ENCODE assay signal across 12 cellular contexts in genomic region chr1:50981741-50982140, GRCh38. TPM values are rescaled to one million over a fixed set of nuclear protein-coding genes. Genes with fewer than 3 reads are reported as not detected.
A peak's percentile ranks its signal among the peaks of the same experiment; 100 is the strongest.
DNase-seq lines count a peak whose midpoint lies in the region; ATAC-seq, FAIRE-seq and TF ChIP-seq lines count a peak whose summit lies in the region.
"Had no signal": no experiment of that assay in that cellular context is flagged by ENCODE, and none has a peak within 500 bp of the region (broad histone marks: within the 10 kb centered on the region; RNA-seq: fewer than 3 reads in every experiment).

No MANE protein-coding gene starts in this region.

- H3K36me3 Mint-ChIP-seq in activated T-helper 2 cell treated with anti-CD3 and anti-CD28 coated beads, Interferon-gamma antibody, Interleukin-2, Interleukin-4, amounts not matched to agents 10 μg/mL and 5 μg/mL and 100 μg/mL, durations not matched to agents 14 hours and 24 hours and 36 hours (ENCODE audit: low read depth), result peaks cover 2% of the 10 kb centered on the region
- no peaks in the 10 kb centered on the region for H3K36me3 Mint-ChIP-seq in activated T-cell treated with anti-CD3 and anti-CD28 coated beads, Interleukin-2, amount 50 U/mL, for 24 hours (ENCODE audit: low read depth)
- H3K36me3 Mint-ChIP-seq: brain had no signal

- peak overlapping the region; percentile 56 for H3K4me2 ChIP-seq in SK-N-SH

- peak overlapping the region; percentile 98; the same call in 1 of the 2 replicates for H3K9ac ChIP-seq in SK-N-SH

- H4K20me1 ChIP-seq in SK-N-SH (ENCODE audit: insufficient read depth), result no peaks in the 10 kb centered on the region

- CTCF ChIA-PET in SK-N-SH (lab: Yijun Ruan, JAX), result no interaction called here

- peaks cover 13% of the 10 kb centered on the region for H3F3A ChIP-seq in SK-N-SH (replicated peaks; ENCODE audit: insufficient read depth)

- H3K4me1 Mint-ChIP-seq in activated T-helper 2 cell treated with anti-CD3 and anti-CD28 coated beads, Interferon-gamma antibody, Interleukin-2, Interleukin-4, amounts not matched to agents 10 μg/mL and 5 μg/mL and 100 μg/mL, durations not matched to agents 14 hours and 24 hours and 36 hours (ENCODE audit: low read depth), result peaks cover 12% of the 10 kb centered on the region
- peaks cover 14% of the 10 kb centered on the region for H3K4me1 Mint-ChIP-seq in activated T-cell treated with anti-CD3 and anti-CD28 coated beads, Interleukin-2, amount 50 U/mL, for 24 hours (ENCODE audit: low read depth)

- ATAC-seq in pancreas (peak in 1 of 4 donors; percentile 15), GM21526 (IDR thresholded peaks at IDR 0.05; ENCODE audit: low FRiP score, unreplicated experiment) (no peak)
- ATAC-seq: lower lobe of right lung had no signal

- TF ChIP-seq EP300 in SK-N-SH (IDR thresholded peaks at IDR 0.05; ENCODE audit: borderline replicate concordance in 1 of 2, low read depth in 1 of 2, low read length in 1 of 2), result no peak

- H3K27ac Mint-ChIP-seq in activated T-helper 2 cell treated with anti-CD3 and anti-CD28 coated beads, Interferon-gamma antibody, Interleukin-2, Interleukin-4, amounts not matched to agents 10 μg/mL and 5 μg/mL and 100 μg/mL, durations not matched to agents 14 hours and 24 hours and 36 hours, result no peak overlapping the region
- H3K27ac Mint-ChIP-seq in activated T-cell treated with anti-CD3 and anti-CD28 coated beads, Interleukin-2, amount 50 U/mL, for 24 hours, result no peak overlapping the region
- H3K27ac Mint-ChIP-seq: brain had no signal

- H3K27me3 ChIP-seq in SK-N-SH (ENCODE audit: insufficient read depth) (no peaks in the 10 kb centered on the region), pancreas (no peaks in the 10 kb centered on the region)

- peak overlapping the region; percentile 80; the same call in 1 of the 2 replicates for H2AFZ ChIP-seq in SK-N-SH (ENCODE audit: low read depth)

- no peaks in the 10 kb centered on the region for H3K9me3 ChIP-seq in SK-N-SH
- no peaks in the 10 kb centered on the region for H3K9me3 ChIP-seq in pancreas
- H3K9me3 ChIP-seq: lower lobe of right lung had no signal

- FAIRE-seq in G401.6 (lab: Jason Lieb, UNC) (peak; percentile 71), pancreas (lab: Jason Lieb, UNC) (no peak)

- peaks cover 63% of the 10 kb centered on the region for H3K79me2 ChIP-seq in SK-N-SH (ENCODE audit: insufficient read depth)

- DNase-seq in NCI-H146 treated with DMSO at 0.1 percent for 48 hours (lab: John Stamatoyannopoulos, UW; ENCODE audit: unreplicated experiment) (peak; percentile 74), SK-N-SH (peak; percentile 22), pancreas (no peak), ureter (ENCODE audit: low spot score) (no peak)
- no peak for DNase-seq in activated T-helper 2 cell treated with anti-CD3 and anti-CD28 coated beads, Interferon-gamma antibody, Interleukin-2, Interleukin-4, amounts not matched to agents 10 μg/mL and 5 μg/mL and 100 μg/mL, durations not matched to agents 14 hours and 24 hours and 36 hours (ENCODE audit: low spot score)
- DNase-seq in activated T-cell treated with anti-CD3 and anti-CD28 coated beads, Interleukin-2, amount 50 U/mL, for 24 hours, result no peak
- DNase-seq: HCEC 1CT, lower lobe of right lung, MM.1S had no signal

- H3K4me3 Mint-ChIP-seq in activated T-helper 2 cell treated with anti-CD3 and anti-CD28 coated beads, Interferon-gamma antibody, Interleukin-2, Interleukin-4, amounts not matched to agents 10 μg/mL and 5 μg/mL and 100 μg/mL, durations not matched to agents 14 hours and 24 hours and 36 hours (ENCODE audit: low read depth), result no peak overlapping the region
- no peak overlapping the region for H3K4me3 Mint-ChIP-seq in activated T-cell treated with anti-CD3 and anti-CD28 coated beads, Interleukin-2, amount 50 U/mL, for 24 hours
- H3K4me3 Mint-ChIP-seq: brain had no signal

- intact Hi-C loops in pancreas (cut with DNase I), result no loop called here
- intact Hi-C loops in activated T-helper 2 cell treated with anti-CD3 and anti-CD28 coated beads, Interferon-gamma antibody, Interleukin-2, Interleukin-4, amounts not matched to agents 10 μg/mL and 5 μg/mL and 100 μg/mL, durations not matched to agents 14 hours and 24 hours and 36 hours (cut with micrococcal nuclease), result no loop called here

- TF ChIP-seq CTCF in SK-N-SH (IDR thresholded peaks at IDR 0.05), result no peak
- no peak for TF ChIP-seq CTCF in pancreas (IDR thresholded peaks at IDR 0.05)

- POLR2A ChIA-PET in SK-N-SH (lab: Yijun Ruan, JAX), result interaction anchor here (1.7 kb wide), 1 partner anchor 12 kb away, joined by 8 read pairs; the partner anchor contains the start of gene CDKN2C

- H3K9me2 ChIP-seq in SK-N-SH, result no peaks in the 10 kb centered on the region

- H3K4me3 ChIP-seq in SK-N-SH (ENCODE audit: low read depth in 2 of 2, low read length in 1 of 2), result peak overlapping the region in 1 of 2 experiments; percentile 2; a peak in 1 of 4 replicates
- H3K4me3 ChIP-seq in pancreas, result no peak overlapping the region
- H3K4me3 ChIP-seq: lower lobe of right lung had no signal

- H3K27me3 Mint-ChIP-seq in activated T-helper 2 cell treated with anti-CD3 and anti-CD28 coated beads, Interferon-gamma antibody, Interleukin-2, Interleukin-4, amounts not matched to agents 10 μg/mL and 5 μg/mL and 100 μg/mL, durations not matched to agents 14 hours and 24 hours and 36 hours (ENCODE audit: low read depth), result peaks cover 63% of the 10 kb centered on the region
- H3K27me3 Mint-ChIP-seq in activated T-cell treated with anti-CD3 and anti-CD28 coated beads, Interleukin-2, amount 50 U/mL, for 24 hours, result peaks cover 27% of the 10 kb centered on the region

- H3K36me3 ChIP-seq in SK-N-SH (replicated peaks in 1 of 2; ENCODE audit: control insufficient read depth in 1 of 2, insufficient read depth in 2 of 2, low read length in 1 of 2) (no peaks in the 10 kb centered on the region), pancreas (no peaks in the 10 kb centered on the region)
- H3K36me3 ChIP-seq: lower lobe of right lung had no signal

- no peaks in the 10 kb centered on the region for H3K9me3 Mint-ChIP-seq in activated T-helper 2 cell treated with anti-CD3 and anti-CD28 coated beads, Interferon-gamma antibody, Interleukin-2, Interleukin-4, amounts not matched to agents 10 μg/mL and 5 μg/mL and 100 μg/mL, durations not matched to agents 14 hours and 24 hours and 36 hours
- H3K9me3 Mint-ChIP-seq in activated T-cell treated with anti-CD3 and anti-CD28 coated beads, Interleukin-2, amount 50 U/mL, for 24 hours, result no peaks in the 10 kb centered on the region
- H3K9me3 Mint-ChIP-seq: brain had no signal

- H3K4me1 ChIP-seq in SK-N-SH (ENCODE audit: control insufficient read depth in 1 of 2, insufficient read depth in 2 of 2, low read depth in 1 of 2, low read length in 1 of 2) (peaks cover 9 to 16% of the 10 kb centered on the region in 2 experiments; a peak in 3 of 4 replicates), pancreas (peaks cover 0 to 20% (median 14%) of the 10 kb centered on the region in 3 donors)

- TF ChIP-seq RAD21 in SK-N-SH (IDR thresholded peaks at IDR 0.05; ENCODE audit: low read length), result no peak

- 70% methylated on average over 1 of the region's 1 CpG for WGBS in SK-N-SH (ENCODE audit: low lambda C conversion rate)
- 66 to 67% methylated on average over 1 of the region's 1 CpG for WGBS in pancreas, 2 donors

- H3K27ac ChIP-seq in SK-N-SH (ENCODE audit: low read depth in 2 of 2, low read length in 1 of 2), result peak overlapping the region; percentile 1 to 47; a peak in 3 of 4 replicates
- H3K27ac ChIP-seq in pancreas, result peak overlapping the region in 3 of 4 donors; percentile 8 to 93 (median 36)
- H3K27ac ChIP-seq: lower lobe of right lung had no signal

TF ChIP-seq in SK-N-SH, 30 proteins besides CTCF, POLR2A, EP300 and RAD21:
- 0 out of 2 replicates have a peak, but pooled peaks have one; percentile 3 for TF ChIP-seq MEF2A (IDR thresholded peaks at IDR 0.05; ENCODE audit: borderline replicate concordance, low read depth)
- TF ChIP-seq JUND (IDR thresholded peaks at IDR 0.05), result no peak
- no peak for TF ChIP-seq NRF1 (IDR thresholded peaks at IDR 0.05; ENCODE audit: low read depth, low read length)
- TF ChIP-seq TAF1 (IDR thresholded peaks at IDR 0.05; ENCODE audit: borderline replicate concordance, low read depth, low read length), result no peak
- no peak for TF ChIP-seq RCOR1 (IDR thresholded peaks at IDR 0.05; ENCODE audit: low read length)
- TF ChIP-seq TEAD4 (IDR thresholded peaks at IDR 0.05; ENCODE audit: borderline replicate concordance, insufficient read depth), result no peak
- no peak for TF ChIP-seq USF1 (IDR thresholded peaks at IDR 0.05; ENCODE audit: borderline replicate concordance, low read depth)
- TF ChIP-seq YY1 (IDR thresholded peaks at IDR 0.05; ENCODE audit: low read depth), result no peak
- TF ChIP-seq TCF12 (IDR thresholded peaks at IDR 0.05), result no peak

RNA-seq across cellular contexts. Expression of gene CDKN2C, which starts 11.7 kb away (rescaled TPM):
- 27.0 and 29.4 TPM in 2 replicates for polyA plus RNA-seq in SK-N-SH (2012; rRNA removed)
- 32.5 and 34.1 TPM in 2 replicates for polyA plus RNA-seq in SK-N-SH (2012; cell fraction: cytosol; rRNA removed)
- 14.5 and 18.9 TPM in 2 replicates for polyA plus RNA-seq in SK-N-SH (2012; cell fraction: nucleus; rRNA removed)
- 10 to 100 TPM in 2 of 6 donors, 1 to 10 TPM in 4; 4.3 to 11.5 (median 8.4) TPM for total RNA-seq in pancreas
- 1 to 10 TPM; 7.4 to 8.1 TPM for polyA plus RNA-seq in pancreas
- total RNA-seq in activated T-helper 2 cell treated with anti-CD3 and anti-CD28 coated beads, Interferon-gamma antibody, Interleukin-2, Interleukin-4, amounts not matched to agents 10 μg/mL and 5 μg/mL and 100 μg/mL, durations not matched to agents 14 hours and 24 hours and 36 hours, result 14.5 and 15.1 TPM in 2 replicates
- total RNA-seq in ureter, result 11.0 TPM

RNA-seq across cellular contexts. Expression of gene FAF1, which starts 21.7 kb away (rescaled TPM):
- 8.7 and 9.7 TPM in 2 replicates for polyA plus RNA-seq in SK-N-SH (2012; rRNA removed)
- polyA plus RNA-seq in SK-N-SH (2012; cell fraction: cytosol; rRNA removed), result 16.1 and 20.5 TPM in 2 replicates
- polyA plus RNA-seq in SK-N-SH (2012; cell fraction: nucleus; rRNA removed), result 5.2 and 8.0 TPM in 2 replicates
- 10 to 100 TPM; 30.0 to 46.6 (median 38.1) TPM for total RNA-seq in pancreas
- 10 to 100 TPM; 13.9 to 23.4 TPM for polyA plus RNA-seq in pancreas
- 59.7 and 65.3 TPM in 2 replicates for total RNA-seq in activated T-helper 2 cell treated with anti-CD3 and anti-CD28 coated beads, Interferon-gamma antibody, Interleukin-2, Interleukin-4, amounts not matched to agents 10 μg/mL and 5 μg/mL and 100 μg/mL, durations not matched to agents 14 hours and 24 hours and 36 hours
- total RNA-seq in ureter, result 80.6 TPM

Comparison
In these comparisons a context has a peak if more than half of its experiments do, and no peak if none do; other contexts are left out.
1. DNase-seq: peak in NCI-H146 treated with DMSO at 0.1 percent for 48 hours (single experiment) and SK-N-SH (single experiment); none in pancreas (0 of 6), activated T-helper 2 cell treated with anti-CD3 and anti-CD28 coated beads, Interferon-gamma antibody, Interleukin-2, Interleukin-4, amounts not matched to agents 10 μg/mL and 5 μg/mL and 100 μg/mL, durations not matched to agents 14 hours and 24 hours and 36 hours (single experiment), ureter (single experiment) and activated T-cell treated with anti-CD3 and anti-CD28 coated beads, Interleukin-2, amount 50 U/mL, for 24 hours (single experiment).